In the genomic region with DNA sequence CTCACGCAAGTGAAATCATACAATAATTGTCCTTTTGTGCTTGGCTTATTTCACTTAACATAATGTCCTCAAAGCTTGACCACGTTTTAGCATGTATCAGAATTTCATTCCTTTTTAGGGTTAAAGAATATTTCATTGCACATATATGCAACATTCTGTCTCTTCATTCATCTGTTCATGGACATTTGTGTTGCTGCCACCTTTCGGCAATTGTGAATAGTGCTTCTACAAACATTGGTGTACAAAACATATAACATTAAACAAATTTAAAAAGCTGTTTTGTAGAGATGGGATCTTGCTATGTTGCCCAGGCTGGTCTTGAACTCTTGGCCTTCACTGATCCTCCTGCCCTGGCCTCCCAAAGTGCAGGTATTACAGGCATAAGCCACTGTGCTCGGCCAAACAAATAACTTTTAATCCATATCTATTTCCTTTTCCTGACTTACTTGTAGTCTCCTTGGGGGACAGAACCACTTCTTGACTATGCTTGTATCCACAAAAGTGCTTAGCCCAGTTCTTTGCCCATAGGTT, we compare ENCODE assay signal across 2 cellular contexts.
A peak's percentile ranks its signal among the peaks of the same experiment; 100 is the strongest.
TF ChIP-seq lines count a peak whose summit lies in the region.

No MANE protein-coding gene starts in this region.

TF ChIP-seq in HCT116, 20 proteins besides CTCF, POLR2A, EP300 and RAD21 (continued from another document):
- TF ChIP-seq, protein P1, sequence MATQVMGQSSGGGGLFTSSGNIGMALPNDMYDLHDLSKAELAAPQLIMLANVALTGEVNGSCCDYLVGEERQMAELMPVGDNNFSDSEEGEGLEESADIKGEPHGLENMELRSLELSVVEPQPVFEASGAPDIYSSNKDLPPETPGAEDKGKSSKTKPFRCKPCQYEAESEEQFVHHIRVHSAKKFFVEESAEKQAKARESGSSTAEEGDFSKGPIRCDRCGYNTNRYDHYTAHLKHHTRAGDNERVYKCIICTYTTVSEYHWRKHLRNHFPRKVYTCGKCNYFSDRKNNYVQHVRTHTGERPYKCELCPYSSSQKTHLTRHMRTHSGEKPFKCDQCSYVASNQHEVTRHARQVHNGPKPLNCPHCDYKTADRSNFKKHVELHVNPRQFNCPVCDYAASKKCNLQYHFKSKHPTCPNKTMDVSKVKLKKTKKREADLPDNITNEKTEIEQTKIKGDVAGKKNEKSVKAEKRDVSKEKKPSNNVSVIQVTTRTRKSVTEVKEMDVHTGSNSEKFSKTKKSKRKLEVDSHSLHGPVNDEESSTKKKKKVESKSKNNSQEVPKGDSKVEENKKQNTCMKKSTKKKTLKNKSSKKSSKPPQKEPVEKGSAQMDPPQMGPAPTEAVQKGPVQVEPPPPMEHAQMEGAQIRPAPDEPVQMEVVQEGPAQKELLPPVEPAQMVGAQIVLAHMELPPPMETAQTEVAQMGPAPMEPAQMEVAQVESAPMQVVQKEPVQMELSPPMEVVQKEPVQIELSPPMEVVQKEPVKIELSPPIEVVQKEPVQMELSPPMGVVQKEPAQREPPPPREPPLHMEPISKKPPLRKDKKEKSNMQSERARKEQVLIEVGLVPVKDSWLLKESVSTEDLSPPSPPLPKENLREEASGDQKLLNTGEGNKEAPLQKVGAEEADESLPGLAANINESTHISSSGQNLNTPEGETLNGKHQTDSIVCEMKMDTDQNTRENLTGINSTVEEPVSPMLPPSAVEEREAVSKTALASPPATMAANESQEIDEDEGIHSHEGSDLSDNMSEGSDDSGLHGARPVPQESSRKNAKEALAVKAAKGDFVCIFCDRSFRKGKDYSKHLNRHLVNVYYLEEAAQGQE (IDR thresholded peaks at IDR 0.05; ENCODE audit: low read depth), result no peak
- TF ChIP-seq EZH2 (IDR thresholded peaks at IDR 0.05) (no peak), SP1 (IDR thresholded peaks at IDR 0.05; ENCODE audit: low read depth) (no peak), ZNF274 (IDR thresholded peaks at IDR 0.05; ENCODE audit: low read depth, low read length) (no peak), CEBPB (IDR thresholded peaks at IDR 0.05; ENCODE audit: low read depth) (no peak), SIN3A (IDR thresholded peaks at IDR 0.05; ENCODE audit: low read depth) (no peak), TCF7L2 (IDR thresholded peaks at IDR 0.05; ENCODE audit: borderline replicate concordance, extremely low read depth, insufficient read depth, insufficient read length) (no peak), EZH2phosphoT487 (IDR thresholded peaks at IDR 0.05; ENCODE audit: borderline replicate concordance) (no peak), EGR1 (IDR thresholded peaks at IDR 0.05; ENCODE audit: low read depth) (no peak), ELF1 (IDR thresholded peaks at IDR 0.05; ENCODE audit: borderline replicate concordance, low read depth) (no peak), YY1 (IDR thresholded peaks at IDR 0.05; ENCODE audit: extremely low read depth, insufficient replicate concordance, low read depth, low read length) (no peak), ZFX (IDR thresholded peaks at IDR 0.05) (no peak), FOSL1 (IDR thresholded peaks at IDR 0.05; ENCODE audit: low read depth) (no peak)
- TF ChIP-seq, protein P2, sequence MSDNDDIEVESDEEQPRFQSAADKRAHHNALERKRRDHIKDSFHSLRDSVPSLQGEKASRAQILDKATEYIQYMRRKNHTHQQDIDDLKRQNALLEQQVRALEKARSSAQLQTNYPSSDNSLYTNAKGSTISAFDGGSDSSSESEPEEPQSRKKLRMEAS (IDR thresholded peaks at IDR 0.05), result no peak

TF ChIP-seq in HepG2, 621 proteins besides CTCF, POLR2A, EP300 and RAD21 (continued from another document):
- TF ChIP-seq ZSCAN5A (CRISPR knock-in tag; IDR thresholded peaks at IDR 0.05; ENCODE audit: borderline replicate concordance), result 0 out of 2 replicates have a peak, but pooled peaks have one; percentile 27
- TF ChIP-seq, protein P3, sequence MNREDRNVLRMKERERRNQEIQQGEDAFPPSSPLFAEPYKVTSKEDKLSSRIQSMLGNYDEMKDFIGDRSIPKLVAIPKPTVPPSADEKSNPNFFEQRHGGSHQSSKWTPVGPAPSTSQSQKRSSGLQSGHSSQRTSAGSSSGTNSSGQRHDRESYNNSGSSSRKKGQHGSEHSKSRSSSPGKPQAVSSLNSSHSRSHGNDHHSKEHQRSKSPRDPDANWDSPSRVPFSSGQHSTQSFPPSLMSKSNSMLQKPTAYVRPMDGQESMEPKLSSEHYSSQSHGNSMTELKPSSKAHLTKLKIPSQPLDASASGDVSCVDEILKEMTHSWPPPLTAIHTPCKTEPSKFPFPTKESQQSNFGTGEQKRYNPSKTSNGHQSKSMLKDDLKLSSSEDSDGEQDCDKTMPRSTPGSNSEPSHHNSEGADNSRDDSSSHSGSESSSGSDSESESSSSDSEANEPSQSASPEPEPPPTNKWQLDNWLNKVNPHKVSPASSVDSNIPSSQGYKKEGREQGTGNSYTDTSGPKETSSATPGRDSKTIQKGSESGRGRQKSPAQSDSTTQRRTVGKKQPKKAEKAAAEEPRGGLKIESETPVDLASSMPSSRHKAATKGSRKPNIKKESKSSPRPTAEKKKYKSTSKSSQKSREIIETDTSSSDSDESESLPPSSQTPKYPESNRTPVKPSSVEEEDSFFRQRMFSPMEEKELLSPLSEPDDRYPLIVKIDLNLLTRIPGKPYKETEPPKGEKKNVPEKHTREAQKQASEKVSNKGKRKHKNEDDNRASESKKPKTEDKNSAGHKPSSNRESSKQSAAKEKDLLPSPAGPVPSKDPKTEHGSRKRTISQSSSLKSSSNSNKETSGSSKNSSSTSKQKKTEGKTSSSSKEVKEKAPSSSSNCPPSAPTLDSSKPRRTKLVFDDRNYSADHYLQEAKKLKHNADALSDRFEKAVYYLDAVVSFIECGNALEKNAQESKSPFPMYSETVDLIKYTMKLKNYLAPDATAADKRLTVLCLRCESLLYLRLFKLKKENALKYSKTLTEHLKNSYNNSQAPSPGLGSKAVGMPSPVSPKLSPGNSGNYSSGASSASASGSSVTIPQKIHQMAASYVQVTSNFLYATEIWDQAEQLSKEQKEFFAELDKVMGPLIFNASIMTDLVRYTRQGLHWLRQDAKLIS (CRISPR knock-in tag; IDR thresholded peaks at IDR 0.05), result no peak
- peak; percentile 25; the same call in 1 of the 2 replicates for TF ChIP-seq SMC3 (IDR thresholded peaks at IDR 0.05; ENCODE audit: low read length)
- TF ChIP-seq FOXA3 (CRISPR knock-in tag; IDR thresholded peaks at IDR 0.05), result 0 out of 2 replicates have a peak, but pooled peaks have one; percentile 23
- no peak for TF ChIP-seq KIAA2018 (CRISPR knock-in tag; IDR thresholded peaks at IDR 0.05; ENCODE audit: borderline replicate concordance)
- peak; percentile 46 for TF ChIP-seq STAG1 (CRISPR knock-in tag; IDR thresholded peaks at IDR 0.05)
- no peak for TF ChIP-seq SRY (CRISPR knock-in tag; IDR thresholded peaks at IDR 0.05)
- TF ChIP-seq STAT6 (CRISPR knock-in tag; IDR thresholded peaks at IDR 0.05; ENCODE audit: borderline replicate concordance), result no peak
- TF ChIP-seq IKZF5 (CRISPR knock-in tag; IDR thresholded peaks at IDR 0.05), result no peak
- no peak for TF ChIP-seq FOXA1 (IDR thresholded peaks at IDR 0.05)
- TF ChIP-seq FOXA1 (CRISPR knock-in tag; IDR thresholded peaks at IDR 0.05), result peak; percentile 59; the same call in 1 of the 2 replicates
- TF ChIP-seq ZNF354B (CRISPR knock-in tag; IDR thresholded peaks at IDR 0.05), result no peak
- no peak for TF ChIP-seq ZNF547 (CRISPR knock-in tag; IDR thresholded peaks at IDR 0.05)
- no peak for TF ChIP-seq ZNF33A (CRISPR knock-in tag; IDR thresholded peaks at IDR 0.05; ENCODE audit: borderline replicate concordance)
- TF ChIP-seq ZNF891 (CRISPR knock-in tag; IDR thresholded peaks at IDR 0.05), result no peak
